Comparison of ENCODE assay signal across 1 cellular context in genomic region chr6:43916924-43917877, GRCh38.
TF ChIP-seq lines count a peak whose summit lies in the region.

No MANE protein-coding gene starts in this region.

TF ChIP-seq in HepG2, 621 proteins besides CTCF, POLR2A, EP300 and RAD21 (continued from another document and continues in another):
- TF ChIP-seq HIC2 (CRISPR knock-in tag; IDR thresholded peaks at IDR 0.05; ENCODE audit: low read depth) = peak; percentile 86
- TF ChIP-seq KLF16 (CRISPR knock-in tag; IDR thresholded peaks at IDR 0.05) = peak in 1 of 2 experiments; percentile 85; a peak in 2 of 4 replicates
- no peak for TF ChIP-seq IRF1 (CRISPR knock-in tag; IDR thresholded peaks at IDR 0.05; ENCODE audit: low read depth)
- peak; percentile 79; the same call in 1 of the 2 replicates for TF ChIP-seq ZSCAN29 (CRISPR knock-in tag; conservative IDR thresholded peaks at IDR 0.05)
- TF ChIP-seq ARNTL (CRISPR knock-in tag; IDR thresholded peaks at IDR 0.05) = peak; percentile 78
- peak; percentile 29 for TF ChIP-seq ZNF18 (CRISPR knock-in tag; IDR thresholded peaks at IDR 0.05; ENCODE audit: insufficient replicate concordance)
- no peak for TF ChIP-seq CCAR2 (optimal IDR thresholded peaks at IDR 0.05; ENCODE audit: low read depth, low read length)
- no peak for TF ChIP-seq ZFAT (CRISPR knock-in tag; conservative IDR thresholded peaks at IDR 0.05)
- peak; percentile 63; the same call in 1 of the 2 replicates for TF ChIP-seq YEATS2 (CRISPR knock-in tag; IDR thresholded peaks at IDR 0.05; ENCODE audit: borderline replicate concordance)
- no peak for TF ChIP-seq DNMT1 (CRISPR knock-in tag; IDR thresholded peaks at IDR 0.05)
- no peak for TF ChIP-seq NFIC (IDR thresholded peaks at IDR 0.05; ENCODE audit: low read length)
- TF ChIP-seq ZNF672 (CRISPR knock-in tag; IDR thresholded peaks at IDR 0.05) = no peak
- no peak for TF ChIP-seq HNRNPLL (IDR thresholded peaks at IDR 0.05; ENCODE audit: low read depth, low read length, poor library complexity, severe bottlenecking)
- 0 out of 2 replicates have a peak, but pooled peaks have one; percentile 49 for TF ChIP-seq ZNF512 (CRISPR knock-in tag; IDR thresholded peaks at IDR 0.05)
- peak; percentile 54; the same call in 1 of the 2 replicates for TF ChIP-seq JUN (CRISPR knock-in tag; IDR thresholded peaks at IDR 0.05)
- peak; percentile 97; the same call in 1 of the 2 replicates for TF ChIP-seq ZBTB34 (CRISPR knock-in tag; IDR thresholded peaks at IDR 0.05)
- peak; percentile 54 for TF ChIP-seq ZNF331 (CRISPR knock-in tag; IDR thresholded peaks at IDR 0.05)
- TF ChIP-seq PATZ1 (CRISPR knock-in tag; IDR thresholded peaks at IDR 0.05) = peak; percentile 96
- peak; percentile 57; the same call in 1 of the 2 replicates for TF ChIP-seq FOXO1 (CRISPR knock-in tag; IDR thresholded peaks at IDR 0.05)
- no peak for TF ChIP-seq CREB3 (CRISPR knock-in tag; IDR thresholded peaks at IDR 0.05)
- TF ChIP-seq RBM22 (optimal IDR thresholded peaks at IDR 0.05; ENCODE audit: low read length) = peak; percentile 25
- 0 out of 2 replicates have a peak, but pooled peaks have one; percentile 62 for TF ChIP-seq PRDM10 (CRISPR knock-in tag; IDR thresholded peaks at IDR 0.05; ENCODE audit: low read depth)
- no peak for TF ChIP-seq ZNF451 (CRISPR knock-in tag; IDR thresholded peaks at IDR 0.05)
- peak; percentile 62; the same call in 1 of the 2 replicates for TF ChIP-seq HINFP (CRISPR knock-in tag; IDR thresholded peaks at IDR 0.05; ENCODE audit: low read depth)
- peak; percentile 74; the same call in 1 of the 2 replicates for TF ChIP-seq ZNF441 (CRISPR knock-in tag; IDR thresholded peaks at IDR 0.05; ENCODE audit: borderline replicate concordance)
- peak; percentile 93 for TF ChIP-seq POGK (CRISPR knock-in tag; conservative IDR thresholded peaks at IDR 0.05)
- TF ChIP-seq ZNF280B (CRISPR knock-in tag; IDR thresholded peaks at IDR 0.05; ENCODE audit: borderline replicate concordance) = no peak
- peak; percentile 71; the same call in 1 of the 2 replicates for TF ChIP-seq TFAP4 (IDR thresholded peaks at IDR 0.05; ENCODE audit: borderline replicate concordance, low read depth)
- TF ChIP-seq PBX3 (CRISPR knock-in tag; IDR thresholded peaks at IDR 0.05; ENCODE audit: borderline replicate concordance) = no peak
- TF ChIP-seq ZNF263 (CRISPR knock-in tag; IDR thresholded peaks at IDR 0.05) = peak; percentile 53
- 0 out of 2 replicates have a peak, but pooled peaks have one; percentile 38 for TF ChIP-seq HNRNPL (IDR thresholded peaks at IDR 0.05; ENCODE audit: low read depth, low read length)
- no peak for TF ChIP-seq TBP (CRISPR knock-in tag; IDR thresholded peaks at IDR 0.05)
